ENCODE assay signal across 8 cellular contexts in the genomic region with DNA sequence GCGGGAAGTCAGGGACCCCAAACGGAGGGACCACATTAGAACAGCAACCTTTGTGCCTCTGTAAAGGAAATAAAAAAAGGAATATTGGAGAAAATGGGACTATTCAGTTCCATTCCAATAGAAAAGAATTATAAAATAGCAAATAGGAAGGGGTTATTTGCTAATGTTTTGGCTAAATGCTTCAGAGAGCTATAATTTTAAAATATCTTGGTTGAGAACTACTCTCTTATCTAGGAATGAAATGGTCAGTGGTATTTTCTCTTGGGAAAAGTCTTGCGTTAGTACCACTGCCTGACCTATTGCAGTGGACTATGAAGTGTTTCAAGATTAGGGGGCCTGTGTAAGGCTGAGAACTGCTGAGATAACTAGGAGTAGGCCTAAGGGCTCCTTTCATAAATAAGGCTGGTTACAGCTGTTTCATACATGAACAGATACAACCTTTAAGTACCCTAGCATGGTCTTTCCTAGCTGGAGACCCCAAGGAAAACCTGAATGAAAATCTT. TPM values are rescaled to one million over a fixed set of nuclear protein-coding genes. Genes with fewer than 3 reads are reported as not detected.
A peak's percentile ranks its signal among the peaks of the same experiment; 100 is the strongest.
DNase-seq lines count a peak whose midpoint lies in the region; ATAC-seq and TF ChIP-seq lines count a peak whose summit lies in the region.

No MANE protein-coding gene starts in this region.

- H3K9me3 ChIP-seq in PC-9 (ENCODE audit: insufficient read depth, low read depth), result no peaks in the 10 kb centered on the region; the same call in 1 of the 2 replicates

- intact Hi-C loops in PC-9 (cut with micrococcal nuclease; ENCODE audit: unreplicated experiment), result loop anchor here (1.0 to 5.0 kb wide), 2 partner anchors 47 to 204 kb away; no protein-coding TSS in a partner anchor

- peaks cover 7% of the 10 kb centered on the region for H3K9me3 Mint-ChIP-seq in nephron

- H3K4me1 Mint-ChIP-seq in nephron, result peaks cover 49% of the 10 kb centered on the region

- no peaks in the 10 kb centered on the region for H3K9me2 ChIP-seq in PC-9 (ENCODE audit: insufficient read depth)

- H3K4me3 Mint-ChIP-seq in nephron, result no peak overlapping the region

- H3K4me1 ChIP-seq in PC-9 (replicated peaks; ENCODE audit: insufficient read depth), result peaks cover 87% of the 10 kb centered on the region

- H3K79me2 ChIP-seq in PC-9 (ENCODE audit: low read depth), result no peaks in the 10 kb centered on the region

- no peak overlapping the region for H2AFZ ChIP-seq in PC-9

- no peak for TF ChIP-seq CTCF in PC-9 (conservative IDR thresholded peaks at IDR 0.05)
- TF ChIP-seq CTCF in nephron (IDR thresholded peaks at IDR 0.05; ENCODE audit: unreplicated experiment in 3 of 3), result no peak

- peaks cover 4% of the 10 kb centered on the region for H3K27me3 Mint-ChIP-seq in nephron (ENCODE audit: low read depth)

- no peaks in the 10 kb centered on the region for H4K20me1 ChIP-seq in PC-9 (ENCODE audit: insufficient read depth)

- ATAC-seq in HG02763 (IDR thresholded peaks at IDR 0.05; ENCODE audit: unreplicated experiment), result no peak
- ATAC-seq in GM19023 (IDR thresholded peaks at IDR 0.05; ENCODE audit: unreplicated experiment), result no peak

- DNase-seq in ACHN, result peak; percentile 13
- no peak for DNase-seq in PC-9
- peak; percentile 61 to 71 for DNase-seq in erythroblast (lab: John Stamatoyannopoulos, UW)
- DNase-seq in C1 segment of cervical spinal cord (lab: John Stamatoyannopoulos, UW), result no peak
- DNase-seq in NCI-H1694 (lab: John Stamatoyannopoulos, UW), result no peak

- peak overlapping the region; percentile 82 to 94 (median 89) for H3K27ac Mint-ChIP-seq in nephron

- in situ Hi-C loops in ACHN (cut with HindIII; ENCODE audit: low pct_ligation_motif_present, low pct_unique_long_range_greater_than_20kb, low sequenced_read_pairs), result no loop called here

- POLR2A ChIA-PET in PC-9 (lab: Charles Lee; ENCODE audit: unreplicated experiment), result interaction anchor here (0.5 to 0.7 kb wide), 4 partner anchors 35 to 846 kb away, joined by 4 to 21 read pairs (median 5); no protein-coding TSS in a partner anchor

- H3K27ac ChIP-seq in PC-9, result peak overlapping the region; percentile 98

- H3F3A ChIP-seq in PC-9 (ENCODE audit: insufficient read depth, low read depth), result peaks cover 56% of the 10 kb centered on the region

- no peak for TF ChIP-seq POLR2A in erythroblast (IDR thresholded peaks at IDR 0.05; ENCODE audit: low read length)

- no peaks in the 10 kb centered on the region for H3K27me3 ChIP-seq in PC-9 (ENCODE audit: insufficient read depth, low read depth)

- H3K4me2 ChIP-seq in PC-9, result peak overlapping the region; percentile 88

- CTCF ChIA-PET in PC-9 (lab: Charles Lee), result no interaction called here

- BruUV-seq in PC-9 (replicated peaks; lab: Mats Ljungman, UMichigan), result TSS peak; percentile 61

- H3K36me3 ChIP-seq in PC-9 (ENCODE audit: low read depth), result no peaks in the 10 kb centered on the region

- H3K4me3 ChIP-seq in PC-9, result no peak overlapping the region

- H3K36me3 Mint-ChIP-seq in nephron (ENCODE audit: low read depth), result peaks cover 9% of the 10 kb centered on the region

RNA-seq across cellular contexts. Expression of a gene that starts 6.9 kb away (rescaled TPM):
- 32.2 and 37.1 TPM in 2 replicates for total RNA-seq in PC-9 (2021)

Comparison
In these comparisons a context has a peak if more than half of its experiments do, and no peak if none do; other contexts are left out.
1. DNase-seq: peak in ACHN (single experiment) and erythroblast (2 of 2); none in PC-9 (0 of 2), C1 segment of cervical spinal cord (0 of 14) and NCI-H1694 (single experiment).